Comparison of ENCODE assay signal across 8 cellular contexts in genomic region chr12:20220339-20220738, GRCh38.
DNase-seq lines count a peak whose midpoint lies in the region; ATAC-seq lines count a peak whose summit lies in the region.

No MANE protein-coding gene starts in this region.

- ATAC-seq in HG03039 (IDR thresholded peaks at IDR 0.05; ENCODE audit: unreplicated experiment) (no peak), GM18861 (IDR thresholded peaks at IDR 0.05; ENCODE audit: unreplicated experiment) (no peak)

- DNase-seq in NCI-H2171 treated with DMSO at 0.1 percent for 48 hours (lab: John Stamatoyannopoulos, UW) (peak; percentile 2), NCI-H2171 (lab: John Stamatoyannopoulos, UW) (no peak), NOMO-1 treated with dmso at 0.1 percent for 144 hours (lab: John Stamatoyannopoulos, UW; ENCODE audit: unreplicated experiment) (peak; percentile 1), fibroblast of peridontal ligament (ENCODE audit: extremely low read depth) (peak; percentile 66), stromal cell of bone marrow (ENCODE audit: low read depth) (peak; percentile 32)
- no peak for DNase-seq in stimulated activated CD4-positive, alpha-beta T cell treated with anti-CD3 and anti-CD28 coated beads, Interleukin-4, amount 100 ng/mL, for 4 hours

Comparison
In these comparisons a context has a peak if more than half of its experiments do, and no peak if none do; other contexts are left out.
1. DNase-seq: peak in NCI-H2171 treated with DMSO at 0.1 percent for 48 hours (single experiment), NOMO-1 treated with dmso at 0.1 percent for 144 hours (single experiment), fibroblast of peridontal ligament (single experiment) and stromal cell of bone marrow (single experiment); none in NCI-H2171 (single experiment) and stimulated activated CD4-positive, alpha-beta T cell treated with anti-CD3 and anti-CD28 coated beads, Interleukin-4, amount 100 ng/mL, for 4 hours (0 of 2).